Comparison of ENCODE assay signal across 11 cellular contexts in the genomic region with DNA sequence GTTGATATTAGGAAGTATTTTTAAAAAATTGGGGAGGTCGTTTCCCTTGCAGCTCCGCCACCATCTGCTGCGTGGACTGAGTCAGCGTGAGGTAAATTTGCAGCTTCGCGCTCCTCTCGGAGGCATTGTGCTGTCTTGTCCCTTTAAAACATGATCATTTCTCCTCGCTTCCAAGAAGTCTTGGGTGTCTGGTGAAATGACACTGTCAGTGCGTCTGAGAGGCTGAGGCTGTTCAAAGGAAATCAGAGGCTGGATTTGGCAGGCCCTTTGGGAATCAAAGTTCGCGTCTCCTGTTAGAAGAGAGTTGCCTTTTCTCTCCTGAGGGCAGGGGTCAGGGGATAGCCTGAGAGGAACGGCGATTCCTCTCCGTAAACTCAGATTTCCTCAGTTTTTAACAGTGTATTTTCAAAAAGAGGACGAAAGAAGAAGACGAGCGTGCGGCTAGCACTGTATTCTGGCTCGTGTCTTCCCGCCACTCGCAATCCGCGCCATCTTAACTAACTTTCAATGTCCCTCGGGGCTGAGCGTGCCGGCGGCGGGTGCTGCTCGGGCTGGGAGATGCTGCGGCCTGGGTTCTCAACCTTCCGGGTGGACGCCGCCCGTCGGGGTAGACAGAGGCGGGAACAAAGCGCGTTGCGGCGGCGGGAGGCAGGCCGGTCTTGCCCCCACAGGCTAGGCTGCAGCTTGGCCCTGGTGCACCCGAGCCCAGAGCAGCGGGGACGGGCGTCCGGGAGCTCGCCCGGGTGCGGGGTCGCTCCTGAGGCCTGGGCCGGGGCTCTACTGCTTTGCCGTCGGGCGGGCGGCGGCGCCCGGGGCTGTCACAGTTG. TPM values are rescaled to one million over a fixed set of nuclear protein-coding genes. Genes with fewer than 3 reads are reported as not detected.
A peak's percentile ranks its signal among the peaks of the same experiment; 100 is the strongest.
DNase-seq lines count a peak whose midpoint lies in the region; ATAC-seq, FAIRE-seq and TF ChIP-seq lines count a peak whose summit lies in the region.
"Had no signal": no experiment of that assay in that cellular context is flagged by ENCODE, and none has a peak within 500 bp of the region (broad histone marks: within the 10 kb centered on the region; RNA-seq: fewer than 3 reads in every experiment).

No MANE protein-coding gene starts in this region.

- no peak overlapping the region for H2AFZ ChIP-seq in keratinocyte (ENCODE audit: control insufficient read depth, low read length)

- H3K9me1 ChIP-seq in keratinocyte (ENCODE audit: control insufficient read depth, extremely low read depth, insufficient read depth, low read length): no peaks in the 10 kb centered on the region

- POLR2A ChIA-PET in activated CD4-positive, alpha-beta T cell treated with anti-CD3 and anti-CD28 coated beads for 36 hours (lab: Charles Lee): no interaction called here

- no peak for FAIRE-seq in keratinocyte (lab: Jason Lieb, UNC)
- FAIRE-seq: A549 had no signal

- H3K4me2 ChIP-seq in keratinocyte (ENCODE audit: control insufficient read depth, extremely low read depth, insufficient read depth, low read depth, low read length): peak overlapping the region; percentile 57

- H3K27me3 ChIP-seq in keratinocyte (ENCODE audit: control insufficient read depth, extremely low read depth, insufficient read depth, low read length): peaks cover 82% of the 10 kb centered on the region
- peaks cover 17 to 100% (median 79%) of the 10 kb centered on the region in 7 donors for H3K27me3 ChIP-seq in spleen (replicated peaks in 1 of 7)

- no peak overlapping the region for H3K9ac ChIP-seq in keratinocyte (ENCODE audit: control insufficient read depth, extremely low read depth, insufficient read depth, low read length)

- no peaks in the 10 kb centered on the region for H4K20me1 ChIP-seq in keratinocyte (ENCODE audit: control insufficient read depth, extremely low read depth, insufficient read depth, low read length)

- peak overlapping the region; percentile 67 for H3K27ac Mint-ChIP-seq in activated CD4-positive, alpha-beta T cell treated with anti-CD3 and anti-CD28 coated beads for 36 hours
- H3K27ac Mint-ChIP-seq in activated naive CD8-positive, alpha-beta T cell treated with anti-CD3 and anti-CD28 coated beads, Interleukin-2, amount 50 U/mL, for 24 hours: no peak overlapping the region

- CTCF ChIA-PET in activated CD4-positive, alpha-beta T cell treated with anti-CD3 and anti-CD28 coated beads for 36 hours (lab: Charles Lee): interaction anchor here (0.8 to 1.0 kb wide), 2 partner anchors 8 to 9 kb away, joined by 3 read pairs; no protein-coding TSS in a partner anchor

- no peaks in the 10 kb centered on the region for H3K79me2 ChIP-seq in keratinocyte (ENCODE audit: control insufficient read depth, insufficient read depth, low read length)

- 16 to 25% (median 21%) methylated on average over 57 to 59 of the region's 59 CpGs for WGBS in spleen, 5 donors

- peaks cover 1% of the 10 kb centered on the region for H3K9me3 Mint-ChIP-seq in activated CD4-positive, alpha-beta T cell treated with anti-CD3 and anti-CD28 coated beads for 36 hours (ENCODE audit: low read depth)
- peaks cover 4% of the 10 kb centered on the region for H3K9me3 Mint-ChIP-seq in activated naive CD8-positive, alpha-beta T cell treated with anti-CD3 and anti-CD28 coated beads, Interleukin-2, amount 50 U/mL, for 24 hours

- H3K27ac ChIP-seq in keratinocyte (ENCODE audit: control insufficient read depth, insufficient read depth, low read length) (no peak overlapping the region), spleen (no peak overlapping the region)
- H3K27ac ChIP-seq: A549, HL-60 had no signal

- dilution Hi-C loops in keratinocyte (cut with MboI; ENCODE audit: extremely low pct_ligation_motif_present, low sequenced_read_pairs): loop anchor here (25.0 kb wide), 1 partner anchor 510 kb away; no protein-coding TSS in a partner anchor

- peak; percentile 30 for ATAC-seq in activated CD4-positive, alpha-beta T cell treated with anti-CD3 and anti-CD28 coated beads for 36 hours
- no peak for ATAC-seq in activated naive CD8-positive, alpha-beta T cell treated with anti-CD3 and anti-CD28 coated beads, Interleukin-2, amount 50 U/mL, for 24 hours

- H3K4me1 Mint-ChIP-seq in activated CD4-positive, alpha-beta T cell treated with anti-CD3 and anti-CD28 coated beads for 36 hours: peaks cover 21% of the 10 kb centered on the region
- H3K4me1 Mint-ChIP-seq in activated naive CD8-positive, alpha-beta T cell treated with anti-CD3 and anti-CD28 coated beads, Interleukin-2, amount 50 U/mL, for 24 hours: peaks cover 22% of the 10 kb centered on the region

- peak overlapping the region; percentile 51 for H3K4me3 Mint-ChIP-seq in activated CD4-positive, alpha-beta T cell treated with anti-CD3 and anti-CD28 coated beads for 36 hours
- H3K4me3 Mint-ChIP-seq in activated naive CD8-positive, alpha-beta T cell treated with anti-CD3 and anti-CD28 coated beads, Interleukin-2, amount 50 U/mL, for 24 hours: peak overlapping the region; percentile 16

- H3K36me3 Mint-ChIP-seq in activated CD4-positive, alpha-beta T cell treated with anti-CD3 and anti-CD28 coated beads for 36 hours (ENCODE audit: low read depth): peaks cover 3% of the 10 kb centered on the region
- H3K36me3 Mint-ChIP-seq in activated naive CD8-positive, alpha-beta T cell treated with anti-CD3 and anti-CD28 coated beads, Interleukin-2, amount 50 U/mL, for 24 hours (ENCODE audit: low read depth): peaks cover 15% of the 10 kb centered on the region

- TF ChIP-seq CTCF in keratinocyte (optimal IDR thresholded peaks at IDR 0.05 in 1 of 3, IDR thresholded peaks at IDR 0.05 in 1 of 3, conservative IDR thresholded peaks at IDR 0.05 in 1 of 3; ENCODE audit: extremely low read depth in 1 of 3, insufficient read depth in 2 of 3, low read length in 3 of 3) (no peak), spleen (IDR thresholded peaks at IDR 0.05 in 8 of 11, conservative IDR thresholded peaks at IDR 0.05 in 3 of 11) (no peak)

- intact Hi-C loops in activated CD4-positive, alpha-beta T cell treated with anti-CD3 and anti-CD28 coated beads for 36 hours (cut with DNase I, micrococcal nuclease): loop anchor here in 1 of 2 experiments (10.0 kb wide), 1 partner anchor 517 kb away; no protein-coding TSS in a partner anchor
- intact Hi-C loops in spleen (cut with DNase I; ENCODE audit: low total_unique reads): no loop called here

- H3K4me3 ChIP-seq in keratinocyte (ENCODE audit: control insufficient read depth in 2 of 3, extremely low read depth in 1 of 3, insufficient read depth in 2 of 3, low read depth in 1 of 3, low read length in 3 of 3): peak overlapping the region in 1 of 3 experiments; percentile 15
- H3K4me3 ChIP-seq in spleen: peak overlapping the region in 7 of 8 donors; percentile 1 to 59 (median 11)

- H3K36me3 ChIP-seq in keratinocyte (ENCODE audit: control insufficient read depth in 2 of 2, extremely low read depth in 1 of 2, insufficient read depth in 2 of 2, low read length in 2 of 2): no peaks in the 10 kb centered on the region
- H3K36me3 ChIP-seq in spleen: no peaks in the 10 kb centered on the region

- peak; percentile 20 for DNase-seq in activated CD4-positive, alpha-beta T cell treated with anti-CD3 and anti-CD28 coated beads for 36 hours
- DNase-seq in activated CD4-positive, alpha-beta T cell treated with anti-CD3 and anti-CD28 coated beads, Interleukin-2, amount 50 U/mL, for 4 hours: no peak
- no peak for DNase-seq in activated naive CD8-positive, alpha-beta T cell treated with anti-CD3 and anti-CD28 coated beads, Interleukin-2, amount 50 U/mL, for 24 hours
- DNase-seq in keratinocyte (ENCODE audit: low read depth, low spot score): no peak
- DNase-seq in spleen: no peak
- no peak for DNase-seq in NCI-H446 treated with DMSO at 0.1 percent for 48 hours (lab: John Stamatoyannopoulos, UW)
- DNase-seq in SHP77 treated with DMSO at 0.1 percent for 48 hours (lab: John Stamatoyannopoulos, UW): no peak
- no peak for DNase-seq in hepatic stellate cell (ENCODE audit: low spot score)
- DNase-seq: activated effector memory CD4-positive, alpha-beta T cell treated with anti-CD3 and anti-CD28 coated beads, Interleukin-2, amount 50 U/mL, for 16 hours had no signal

- peaks cover 69% of the 10 kb centered on the region for H3K27me3 Mint-ChIP-seq in activated CD4-positive, alpha-beta T cell treated with anti-CD3 and anti-CD28 coated beads for 36 hours
- peaks cover 80% of the 10 kb centered on the region for H3K27me3 Mint-ChIP-seq in activated naive CD8-positive, alpha-beta T cell treated with anti-CD3 and anti-CD28 coated beads, Interleukin-2, amount 50 U/mL, for 24 hours

- H3K4me1 ChIP-seq in keratinocyte (ENCODE audit: control insufficient read depth, extremely low read depth, insufficient read depth, low read length) (peaks cover 4% of the 10 kb centered on the region), spleen (peaks cover 0 to 40% (median 30%) of the 10 kb centered on the region in 6 donors)
- H3K4me1 ChIP-seq: A549 had no signal

- H3K9me3 ChIP-seq in keratinocyte (ENCODE audit: control insufficient read depth, low read depth, low read length): no peaks in the 10 kb centered on the region
- no peaks in the 10 kb centered on the region for H3K9me3 ChIP-seq in spleen
- H3K9me3 ChIP-seq: A549 had no signal

- TF ChIP-seq POLR2A in spleen (IDR thresholded peaks at IDR 0.05): no peak

RNA-seq across cellular contexts. Expression of gene TBR1, which starts 11.5 kb away (rescaled TPM):
- under 1 TPM in 1 of 2 experiments, not detected in 1; 0.04 TPM for total RNA-seq in activated CD4-positive, alpha-beta T cell treated with anti-CD3 and anti-CD28 coated beads for 36 hours
- polyA plus RNA-seq in keratinocyte (0.03 TPM in 1 of 3 replicates, not detected in the others), spleen (under 1 TPM in 1 of 3 donors, not detected in 2; 0.03 TPM)
- not detected for polyA plus RNA-seq in keratinocyte (2011; ENCODE audit: low read depth)
- not detected in 2 replicates for polyA plus RNA-seq in keratinocyte (2011; cell fraction: cytosol; rRNA removed)
- 0.17 and 0.18 TPM in 2 replicates for polyA plus RNA-seq in keratinocyte (2011; cell fraction: nucleus; rRNA removed)
- polyA plus RNA-seq in keratinocyte (2012; ENCODE audit: low replicate concordance): 0.06 TPM in 1 of 2 replicates, not detected in the other
- 0.03 TPM in 2 of 3 replicates, not detected in the other for polyA minus RNA-seq in keratinocyte
- polyA minus RNA-seq in keratinocyte (2011; cell fraction: cytosol; rRNA and poly(A)+ RNA removed): not detected
- 0.21 and 0.54 TPM in 2 replicates for polyA minus RNA-seq in keratinocyte (2011; cell fraction: nucleus; rRNA and poly(A)+ RNA removed)
- under 1 TPM in 1 of 7 donors, not detected in 6; 0.17 TPM for total RNA-seq in spleen
